ENCODE assay signal across 17 cellular contexts in the genomic region with DNA sequence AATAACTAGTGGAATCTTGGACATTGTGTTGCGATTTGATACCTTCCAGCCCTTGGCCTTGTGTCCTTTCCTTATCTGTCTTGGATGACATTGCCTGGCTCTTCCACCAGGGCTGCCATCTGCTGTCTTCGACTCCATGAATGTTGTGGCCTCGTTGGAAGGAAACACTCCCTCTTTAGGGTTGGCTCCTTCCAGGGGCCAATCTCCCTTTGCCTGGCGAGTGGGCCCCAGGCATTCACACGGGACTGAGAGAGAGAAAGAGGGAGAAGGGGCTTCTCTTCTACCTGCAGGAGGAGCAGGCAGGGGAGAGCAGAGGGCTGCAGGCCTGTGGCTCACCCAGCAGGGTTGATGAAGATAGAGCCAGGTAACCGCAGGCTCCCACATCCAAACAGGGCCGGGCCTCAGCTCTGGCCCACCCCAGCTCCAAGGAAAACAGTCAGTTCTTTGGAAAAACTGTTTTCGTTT. TPM values are rescaled to one million over a fixed set of nuclear protein-coding genes. Genes with fewer than 3 reads are reported as not detected.
DNase-seq lines count a peak whose midpoint lies in the region; ATAC-seq, FAIRE-seq and TF ChIP-seq lines count a peak whose summit lies in the region.
"Had no signal": no experiment of that assay in that cellular context is flagged by ENCODE, and none has a peak within 500 bp of the region (broad histone marks: within the 10 kb centered on the region; RNA-seq: fewer than 3 reads in every experiment).

No MANE protein-coding gene starts in this region.

- POLR2A ChIA-PET in HepG2 (lab: Yijun Ruan, JAX), result interaction anchor here (1.8 kb wide), 1 partner anchor 44 kb away, joined by 5 read pairs; no protein-coding TSS in a partner anchor

- no peak for TF ChIP-seq CTCF in HepG2 (CRISPR knock-in tag; IDR thresholded peaks at IDR 0.05)
- no peak for TF ChIP-seq CTCF in right lobe of liver (IDR thresholded peaks at IDR 0.05)
- peak; percentile 22 for TF ChIP-seq CTCF in choroid plexus epithelial cell (conservative IDR thresholded peaks at IDR 0.05; ENCODE audit: low read depth, low read length)
- TF ChIP-seq CTCF in keratinocyte (optimal IDR thresholded peaks at IDR 0.05 in 1 of 3, IDR thresholded peaks at IDR 0.05 in 1 of 3, conservative IDR thresholded peaks at IDR 0.05 in 1 of 3; ENCODE audit: extremely low read depth in 1 of 3, insufficient read depth in 2 of 3, low read length in 3 of 3), result peak in 2 of 3 experiments; percentile 18 to 34

- no peaks in the 10 kb centered on the region for H3K9me1 ChIP-seq in keratinocyte (ENCODE audit: control insufficient read depth, extremely low read depth, insufficient read depth, low read length)

- no peak overlapping the region for H3K4me2 ChIP-seq in HepG2 (ENCODE audit: low read depth, low read length)
- no peak overlapping the region for H3K4me2 ChIP-seq in keratinocyte (ENCODE audit: control insufficient read depth, extremely low read depth, insufficient read depth, low read depth, low read length)

- CTCF ChIA-PET in HepG2 (lab: Yijun Ruan, JAX; ENCODE audit: low intra/inter-chr PET ratio, low total read pairs), result interaction anchor here (1.3 to 3.2 kb wide), 2 partner anchors 44 to 59 kb away, joined by 3 to 76 read pairs; no protein-coding TSS in a partner anchor

- H2AFZ ChIP-seq in HepG2 (ENCODE audit: low read length), result no peak overlapping the region
- no peak overlapping the region for H2AFZ ChIP-seq in keratinocyte (ENCODE audit: control insufficient read depth, low read length)

- H3K27ac ChIP-seq in HepG2 (ENCODE audit: extremely low read length, insufficient read depth, low read length), result no peak overlapping the region
- H3K27ac ChIP-seq in right lobe of liver, result no peak overlapping the region
- H3K27ac ChIP-seq in keratinocyte (ENCODE audit: control insufficient read depth, insufficient read depth, low read length), result no peak overlapping the region
- H3K27ac ChIP-seq: ovary had no signal

- TF ChIP-seq EP300 in HepG2 (IDR thresholded peaks at IDR 0.05; ENCODE audit: low read depth in 2 of 2, low read length in 2 of 2) (no peak), HepG2 (CRISPR knock-in tag; IDR thresholded peaks at IDR 0.05; ENCODE audit: borderline replicate concordance) (no peak)

- no peak overlapping the region for H3K9ac ChIP-seq in HepG2 (ENCODE audit: insufficient read depth, low read depth, low read length)
- no peak overlapping the region for H3K9ac ChIP-seq in keratinocyte (ENCODE audit: control insufficient read depth, extremely low read depth, insufficient read depth, low read length)

- ATAC-seq in HepG2, result peak; percentile 46
- ATAC-seq in right lobe of liver, result no peak
- ATAC-seq: activated CD8-positive, alpha-beta memory T cell treated with anti-CD3 and anti-CD28 coated beads, Interleukin-2, amount 10 ng/mL, durations not matched to agents 7 days and 5 days had no signal

- H4K20me1 ChIP-seq in HepG2 (ENCODE audit: insufficient read depth, low read length), result no peaks in the 10 kb centered on the region
- H4K20me1 ChIP-seq in keratinocyte (ENCODE audit: control insufficient read depth, extremely low read depth, insufficient read depth, low read length), result no peaks in the 10 kb centered on the region

- no peaks in the 10 kb centered on the region for H3K4me1 ChIP-seq in HepG2 (ENCODE audit: insufficient read depth, low read length)
- no peaks in the 10 kb centered on the region for H3K4me1 ChIP-seq in right lobe of liver
- no peaks in the 10 kb centered on the region for H3K4me1 ChIP-seq in keratinocyte (ENCODE audit: control insufficient read depth, extremely low read depth, insufficient read depth, low read length)

- no peak for TF ChIP-seq POLR2A in HepG2 (IDR thresholded peaks at IDR 0.05; ENCODE audit: insufficient read depth in 1 of 2, low read depth in 2 of 2, low read length in 2 of 2)
- no peak for TF ChIP-seq POLR2A in right lobe of liver (IDR thresholded peaks at IDR 0.05)

- H3K9me3 ChIP-seq in HepG2 (ENCODE audit: low read length), result no peaks in the 10 kb centered on the region
- no peaks in the 10 kb centered on the region for H3K9me3 ChIP-seq in right lobe of liver
- H3K9me3 ChIP-seq in keratinocyte (ENCODE audit: control insufficient read depth, low read depth, low read length), result no peaks in the 10 kb centered on the region
- H3K9me3 ChIP-seq: ovary, upper lobe of left lung had no signal

- no peak for FAIRE-seq in HepG2 (lab: Jason Lieb, UNC)
- no peak for FAIRE-seq in keratinocyte (lab: Jason Lieb, UNC)

- no peaks in the 10 kb centered on the region for H3K36me3 ChIP-seq in HepG2 (replicated peaks in 1 of 2; ENCODE audit: control insufficient read depth in 1 of 2, insufficient read depth in 2 of 2, low read length in 2 of 2)
- H3K36me3 ChIP-seq in right lobe of liver, result no peaks in the 10 kb centered on the region
- no peaks in the 10 kb centered on the region for H3K36me3 ChIP-seq in keratinocyte (ENCODE audit: control insufficient read depth in 2 of 2, extremely low read depth in 1 of 2, insufficient read depth in 2 of 2, low read length in 2 of 2)
- H3K36me3 ChIP-seq: ovary, upper lobe of left lung had no signal

- H3K4me3 ChIP-seq in HepG2 (replicated peaks in 1 of 3; ENCODE audit: insufficient read depth in 1 of 3, low read depth in 2 of 3, low read length in 3 of 3), result no peak overlapping the region
- no peak overlapping the region for H3K4me3 ChIP-seq in right lobe of liver
- H3K4me3 ChIP-seq in choroid plexus epithelial cell (ENCODE audit: low read depth, low read length), result no peak overlapping the region
- no peak overlapping the region for H3K4me3 ChIP-seq in keratinocyte (ENCODE audit: control insufficient read depth in 2 of 3, extremely low read depth in 1 of 3, insufficient read depth in 2 of 3, low read depth in 1 of 3, low read length in 3 of 3)
- H3K4me3 ChIP-seq: ovary, upper lobe of left lung had no signal

- no peak for DNase-seq in HepG2 (ENCODE audit: low spot score)
- no peak for DNase-seq in right lobe of liver
- DNase-seq in choroid plexus epithelial cell (ENCODE audit: low read depth), result no peak
- DNase-seq in keratinocyte (ENCODE audit: low read depth, low spot score), result no peak
- DNase-seq in retina, result no peak
- DNase-seq in NCI-H2081 (lab: John Stamatoyannopoulos, UW), result no peak
- DNase-seq in NOMO-1 treated with dmso at 0.1 percent for 144 hours (lab: John Stamatoyannopoulos, UW; ENCODE audit: unreplicated experiment), result no peak
- no peak for DNase-seq in AG20443 (ENCODE audit: low spot score)
- DNase-seq: activated CD8-positive, alpha-beta memory T cell treated with anti-CD3 and anti-CD28 coated beads, Interleukin-2, amount 10 ng/mL, durations not matched to agents 7 days and 5 days; activated naive CD4-positive, alpha-beta T cell; AML-193; central memory CD4-positive, alpha-beta T cell; erythroblast; NCI-H2029; ovary; SHP77; upper lobe of left lung had no signal

- intact Hi-C loops in HepG2 (cut with micrococcal nuclease; ENCODE audit: unreplicated experiment), result loop anchor here (1.0 to 5.0 kb wide), 3 partner anchors 44 to 233 kb away; no protein-coding TSS in a partner anchor
- intact Hi-C loops in right lobe of liver (cut with DNase I), result no loop called here

- peaks cover 0 to 9% of the 10 kb centered on the region in 2 experiments; a peak in 2 of 5 replicates for H3K27me3 ChIP-seq in HepG2 (ENCODE audit: control insufficient read depth in 1 of 2, insufficient read depth in 2 of 2, low read length in 2 of 2)
- H3K27me3 ChIP-seq in right lobe of liver, result no peaks in the 10 kb centered on the region
- no peaks in the 10 kb centered on the region for H3K27me3 ChIP-seq in keratinocyte (ENCODE audit: control insufficient read depth, extremely low read depth, insufficient read depth, low read length)
- H3K27me3 ChIP-seq: ovary, upper lobe of left lung had no signal

- H3K79me2 ChIP-seq in HepG2 (ENCODE audit: insufficient read depth, low read length) (no peaks in the 10 kb centered on the region), keratinocyte (ENCODE audit: control insufficient read depth, insufficient read depth, low read length) (no peaks in the 10 kb centered on the region)

- in situ Hi-C loops in HepG2 (cut with HindIII; ENCODE audit: extremely low pct_ligation_motif_present, low pct_unique_long_range_greater_than_20kb), result loop anchor here (5.0 kb wide), 1 partner anchor 43 kb away; no protein-coding TSS in a partner anchor

- no peak for TF ChIP-seq RAD21 in HepG2 (CRISPR knock-in tag; IDR thresholded peaks at IDR 0.05)

- dilution Hi-C loops in keratinocyte (cut with MboI; ENCODE audit: extremely low pct_ligation_motif_present, low sequenced_read_pairs), result no loop called here

- no TSS peak for BruUV-seq in HepG2 (replicated peaks; lab: Mats Ljungman, UMichigan)

- 8% methylated on average over 6 of the region's 8 CpGs for WGBS in HepG2 (ENCODE audit: low lambda C conversion rate)
- 58% methylated on average over 5 of the region's 8 CpGs for WGBS in right lobe of liver (ENCODE audit: insufficient coverage, low coverage, low lambda C conversion rate, missing lambda C conversion rate)

RNA-seq across cellular contexts. Expression of a gene that starts 31.3 kb away (rescaled TPM):
- total RNA-seq in HepG2 (2016; rRNA removed; fragmentation: Illumina TruSeq; extraction: Trizol), result not detected in 2 replicates
- total RNA-seq in HepG2 (2016; cell fraction: cytosol; rRNA removed; fragmentation: Illumina TruSeq; extraction: Trizol; ENCODE audit: low read depth), result 0.18 TPM in 1 of 2 replicates, not detected in the other
- not detected in 2 replicates for total RNA-seq in HepG2 (2016; cell fraction: insoluble cytoplasmic fraction; rRNA removed; fragmentation: Illumina TruSeq; extraction: Trizol)
- 0.07 and 0.12 TPM in 2 replicates for total RNA-seq in HepG2 (2016; cell fraction: membrane; rRNA removed; fragmentation: Illumina TruSeq; extraction: Trizol)
- total RNA-seq in HepG2 (2016; cell fraction: nucleus; rRNA removed; fragmentation: Illumina TruSeq; extraction: Trizol), result not detected in 2 replicates
- polyA plus RNA-seq in HepG2 (2011; rRNA removed), result not detected in 2 replicates
- polyA plus RNA-seq in HepG2 (2011; cell fraction: cytosol; rRNA removed), result not detected in 2 replicates
- not detected in 2 replicates for polyA plus RNA-seq in HepG2 (2011; cell fraction: nucleus; rRNA removed)
- not detected in 2 replicates for polyA plus RNA-seq in HepG2 (2012)
- polyA plus RNA-seq in HepG2 (2016; cell fraction: cytosol; fragmentation: Illumina TruSeq; extraction: Trizol; ENCODE audit: low read depth), result not detected in 2 replicates
- polyA plus RNA-seq in HepG2 (2016; cell fraction: insoluble cytoplasmic fraction; fragmentation: Illumina TruSeq; extraction: Trizol; ENCODE audit: low read depth), result not detected in 2 replicates
- not detected in 2 replicates for polyA plus RNA-seq in HepG2 (2016; cell fraction: membrane; fragmentation: Illumina TruSeq; extraction: Trizol; ENCODE audit: low read depth)
- polyA plus RNA-seq in HepG2 (2016; cell fraction: nucleus; fragmentation: Illumina TruSeq; extraction: Trizol; ENCODE audit: insufficient read depth, low read depth), result not detected in 2 replicates
- not detected in 2 replicates for polyA minus RNA-seq in HepG2 (2011; rRNA and poly(A)+ RNA removed; ENCODE audit: low replicate concordance)
- polyA minus RNA-seq in HepG2 (2011; cell fraction: cytosol; rRNA and poly(A)+ RNA removed), result not detected in 2 replicates
- not detected in 2 replicates for polyA minus RNA-seq in HepG2 (2011; cell fraction: nucleus; rRNA and poly(A)+ RNA removed)
- total RNA-seq in right lobe of liver, result under 1 TPM in 5 of 6 experiments, not detected in 1; 0.12 to 0.56 (median 0.42) TPM
- polyA plus RNA-seq in keratinocyte, result 1.0 to 2.4 TPM (median 1.8 TPM) in 3 replicates
- not detected for polyA plus RNA-seq in keratinocyte (2011; ENCODE audit: low read depth)
- 0.55 and 0.56 TPM in 2 replicates for polyA plus RNA-seq in keratinocyte (2011; cell fraction: cytosol; rRNA removed)
- polyA plus RNA-seq in keratinocyte (2011; cell fraction: nucleus; rRNA removed), result 0.33 and 0.43 TPM in 2 replicates
- 0.10 and 2.3 TPM in 2 replicates for polyA plus RNA-seq in keratinocyte (2012; ENCODE audit: low replicate concordance)
- 0.66 to 1.8 TPM (median 0.96 TPM) in 3 replicates for polyA minus RNA-seq in keratinocyte
- polyA minus RNA-seq in keratinocyte (2011; cell fraction: cytosol; rRNA and poly(A)+ RNA removed), result not detected
- polyA minus RNA-seq in keratinocyte (2011; cell fraction: nucleus; rRNA and poly(A)+ RNA removed), result 0.11 and 2.6 TPM in 2 replicates
- total RNA-seq: activated CD8-positive, alpha-beta memory T cell treated with anti-CD3 and anti-CD28 coated beads, Interleukin-2, amount 10 ng/mL, durations not matched to agents 7 days and 5 days had no signal

Comparison
In these comparisons a context has a peak if more than half of its experiments do, and no peak if none do; other contexts are left out.
1. CTCF ChIP-seq: peak in choroid plexus epithelial cell (single experiment) and keratinocyte (2 of 3); none in HepG2 (single experiment) and right lobe of liver (0 of 4).